Comparison of ENCODE assay signal across 34 cellular contexts in the genomic region with DNA sequence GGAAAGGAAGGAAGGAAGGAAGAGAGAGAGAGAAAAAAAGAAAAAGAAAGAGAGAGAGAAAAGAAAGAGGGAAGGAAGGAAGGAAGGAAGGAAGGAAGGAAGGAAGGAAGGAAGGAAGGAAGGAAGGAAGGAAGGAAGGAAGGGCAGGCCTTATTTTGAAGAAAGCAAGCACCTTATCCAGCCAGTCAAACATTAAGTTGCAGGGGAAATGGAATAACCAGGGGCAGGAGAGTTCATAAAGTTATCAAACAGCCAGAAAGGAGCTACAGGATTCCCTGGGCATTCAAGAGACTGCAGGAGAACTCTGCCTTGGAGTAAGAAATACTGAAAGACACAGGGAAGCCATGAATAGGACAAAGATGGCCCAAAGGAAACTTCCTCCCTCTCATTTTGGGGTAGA.
"Had no signal": no experiment of that assay in that cellular context is flagged by ENCODE, and none has a peak within 500 bp of the region (broad histone marks: within the 10 kb centered on the region; RNA-seq: fewer than 3 reads in every experiment).

No MANE protein-coding gene starts in this region.

- DNase-seq: Karpas-422, Kasumi-1, MG63, MM.1S, MV-4-11, NCI-H1048, NCI-H1092, NCI-H1092 treated with DMSO at 0.1 percent for 48 hours, NCI-H1105, NCI-H1105 treated with DMSO at 0.1 percent for 48 hours, NCI-H1417, NCI-H1417 treated with DMSO at 0.1 percent for 48 hours, NCI-H1436, NCI-H1436 treated with DMSO at 0.1 percent for 48 hours, NCI-H146, NCI-H1694, NCI-H1694 treated with DMSO at 0.1 percent for 48 hours, NCI-H187, NCI-H187 treated with DMSO at 0.1 percent for 48 hours, NCI-H1930, NCI-H2029, NCI-H2029 treated with DMSO at 0.1 percent for 48 hours, NCI-H2081, NCI-H2081 treated with DMSO at 0.1 percent for 48 hours, NCI-H2107, NCI-H2171, NCI-H2171 treated with DMSO at 0.1 percent for 48 hours, NCI-H2227 treated with DMSO at 0.1 percent for 48 hours, NCI-H226, NCI-H345, NCI-H446, NCI-H446 treated with DMSO at 0.1 percent for 48 hours, NCI-H510A had no signal

- H3K4me2 ChIP-seq: KMS-11 had no signal

- H3K4me3 ChIP-seq: MG63 had no signal

- H3K27ac ChIP-seq: KMS-11 had no signal

- H3K9ac ChIP-seq: KMS-11 had no signal

- H3K36me3 ChIP-seq: MG63 had no signal

- H3K27me3 ChIP-seq: MG63 had no signal

- H3K9me3 ChIP-seq: MG63 had no signal
